18 cellular contexts compared by ENCODE assay signal in genomic region chr4:10342866-10343265, GRCh38.
"Had no signal": no experiment of that assay in that cellular context is flagged by ENCODE, and none has a peak within 500 bp of the region (broad histone marks: within the 10 kb centered on the region; RNA-seq: fewer than 3 reads in every experiment).

No MANE protein-coding gene starts in this region.

- H3K4me3 ChIP-seq: colonic mucosa, gastroesophageal sphincter, heart left ventricle, left lung, lower lobe of right lung had no signal

- H3K27me3 ChIP-seq: colonic mucosa, foreskin keratinocyte, left lung had no signal

- H3K4me1 ChIP-seq: colonic mucosa, gastroesophageal sphincter, heart left ventricle, left lung had no signal

- ATAC-seq: effector memory CD8-positive, alpha-beta T cell; esophagus mucosa; foreskin keratinocyte; gastroesophageal sphincter; heart left ventricle; left cardiac atrium; left lung; left ventricle myocardium superior; lower lobe of right lung had no signal

- H3K36me3 ChIP-seq: colonic mucosa, gastroesophageal sphincter, heart left ventricle, left lung, lower lobe of right lung had no signal

- DNase-seq: colonic mucosa; cortex of kidney; effector CD8-positive, alpha-beta T cell; effector memory CD8-positive, alpha-beta T cell; endodermal cell; erythroblast; foreskin keratinocyte; heart left ventricle; hippocampal formation; left cardiac atrium; left lung; left ventricle myocardium superior; lower lobe of right lung; mesendoderm; midbrain had no signal

- H3K9me3 ChIP-seq: colonic mucosa, gastroesophageal sphincter, heart left ventricle, left lung, lower lobe of right lung had no signal

- H3K27ac ChIP-seq: colonic mucosa, epithelial cell of prostate, foreskin keratinocyte, gastroesophageal sphincter, heart left ventricle, left lung, lower lobe of right lung had no signal
